Comparison of ENCODE assay signal across 9 cellular contexts in the genomic region with DNA sequence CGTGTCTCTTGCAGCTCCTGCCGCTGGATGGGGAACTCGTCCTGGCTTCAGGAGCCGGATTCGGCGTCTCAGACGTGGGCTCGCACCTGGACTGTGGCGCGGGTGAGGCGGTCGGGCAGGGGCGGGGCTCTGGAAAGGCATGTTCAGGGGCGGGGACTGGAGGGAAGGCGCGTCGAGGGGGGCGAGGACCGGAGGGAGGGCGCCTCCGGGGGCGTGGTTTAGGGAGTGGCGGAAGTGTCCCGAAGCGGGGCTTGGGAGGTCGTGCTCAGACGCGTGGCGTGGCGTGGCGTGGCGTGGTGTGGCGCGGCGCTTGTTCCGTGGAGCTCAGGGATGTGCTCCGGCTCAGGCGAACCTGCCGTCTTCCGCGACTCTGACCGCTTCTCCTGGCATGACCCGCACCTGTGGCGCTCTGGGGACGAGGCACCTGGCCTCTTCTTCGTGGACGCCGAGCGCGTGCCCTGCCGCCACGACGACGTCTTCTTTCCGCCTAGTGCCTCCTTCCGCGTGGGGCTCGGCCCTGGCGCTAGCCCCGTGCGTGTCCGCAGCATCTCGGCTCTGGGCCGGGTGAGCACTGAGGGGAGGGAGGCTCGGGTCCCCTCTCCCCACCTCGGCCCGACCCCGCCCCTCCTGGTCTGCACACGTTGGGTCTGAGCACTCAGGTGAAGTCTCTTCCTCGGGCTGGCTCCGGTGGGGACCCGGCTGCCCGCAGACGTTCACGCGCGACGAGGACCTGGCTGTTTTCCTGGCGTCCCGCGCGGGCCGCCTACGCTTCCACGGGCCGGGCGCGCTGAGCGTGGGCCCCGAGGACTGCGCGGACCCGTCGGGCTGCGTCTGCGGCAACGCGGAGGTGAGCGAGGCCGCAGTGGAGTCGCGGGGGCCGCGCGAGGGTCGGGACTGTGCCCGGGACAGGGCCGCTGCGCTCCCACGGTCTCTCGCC. TPM values are rescaled to one million over a fixed set of nuclear protein-coding genes. Genes with fewer than 3 reads are reported as not detected.
DNase-seq lines count a peak whose midpoint lies in the region; ATAC-seq and TF ChIP-seq lines count a peak whose summit lies in the region.
"Had no signal": no experiment of that assay in that cellular context is flagged by ENCODE, and none has a peak within 500 bp of the region (broad histone marks: within the 10 kb centered on the region; RNA-seq: fewer than 3 reads in every experiment).

No MANE protein-coding gene starts in this region.

- H3K9me3 Mint-ChIP-seq in GM23338, result no peaks in the 10 kb centered on the region
- no peaks in the 10 kb centered on the region for H3K9me3 Mint-ChIP-seq in progenitor cell of endocrine pancreas (ENCODE audit: low read depth)

- H2AFZ ChIP-seq in GM23338, result peak overlapping the region; percentile 96

- no peaks in the 10 kb centered on the region for H3K36me3 ChIP-seq in GM23338 (ENCODE audit: insufficient read depth)

- peaks cover 77% of the 10 kb centered on the region for H3K27me3 ChIP-seq in GM23338 (ENCODE audit: insufficient read depth)

- H3K4me1 Mint-ChIP-seq in GM23338 (peaks cover 12% of the 10 kb centered on the region), progenitor cell of endocrine pancreas (ENCODE audit: low read depth) (peaks cover 2% of the 10 kb centered on the region)

- H3K36me3 Mint-ChIP-seq in GM23338 (ENCODE audit: low read depth) (peaks cover 6% of the 10 kb centered on the region; the same call in 2 of the 3 replicates), progenitor cell of endocrine pancreas (ENCODE audit: insufficient read depth) (peaks cover 2% of the 10 kb centered on the region)

- peaks cover 6% of the 10 kb centered on the region for H3F3A ChIP-seq in GM23338 (replicated peaks; ENCODE audit: low read depth)

- H3K27ac Mint-ChIP-seq in GM23338 (no peak overlapping the region), progenitor cell of endocrine pancreas (no peak overlapping the region)

- H3K27me3 Mint-ChIP-seq in GM23338 (ENCODE audit: insufficient read depth, low read depth, poor library complexity), result peaks cover 70% of the 10 kb centered on the region
- H3K27me3 Mint-ChIP-seq in progenitor cell of endocrine pancreas, result peaks cover 21% of the 10 kb centered on the region

- peak overlapping the region; percentile 93 for H3K4me2 ChIP-seq in GM23338

- H3K79me2 ChIP-seq in GM23338 (replicated peaks; ENCODE audit: insufficient read depth), result no peaks in the 10 kb centered on the region

- peak; percentile 49 for ATAC-seq in GM23338

- H3K9me2 ChIP-seq in GM23338 (ENCODE audit: insufficient read depth), result no peaks in the 10 kb centered on the region

- H3K4me3 Mint-ChIP-seq in GM23338 (peak overlapping the region; percentile 75), progenitor cell of endocrine pancreas (ENCODE audit: low read depth) (peak overlapping the region; percentile 57)

- H3K4me3 ChIP-seq in GM23338 (peak overlapping the region; percentile 92), fibroblast of the aortic adventitia (ENCODE audit: low read depth, low read length) (peak overlapping the region; percentile 28)

- H4K20me1 ChIP-seq in GM23338 (replicated peaks; ENCODE audit: insufficient read depth), result no peaks in the 10 kb centered on the region

- no peak overlapping the region for H3K27ac ChIP-seq in GM23338 (ENCODE audit: low read depth)

- H3K4me1 ChIP-seq in GM23338 (ENCODE audit: insufficient read depth), result peaks cover 8% of the 10 kb centered on the region

- TF ChIP-seq CTCF in GM23338 (conservative IDR thresholded peaks at IDR 0.05; ENCODE audit: low read depth in 2 of 2) (no peak), fibroblast of the aortic adventitia (IDR thresholded peaks at IDR 0.05; ENCODE audit: insufficient read depth, low read length) (no peak), progenitor cell of endocrine pancreas (IDR thresholded peaks at IDR 0.05; ENCODE audit: unreplicated experiment) (no peak)

- DNase-seq in COLO668 (lab: John Stamatoyannopoulos, UW; ENCODE audit: unreplicated experiment) (peak; percentile 88), GM23338 (ENCODE audit: low spot score) (peak; percentile 94), NCI-H2196 (lab: John Stamatoyannopoulos, UW; ENCODE audit: unreplicated experiment) (peak; percentile 47), activated T-cell treated with anti-CD3 and anti-CD28 coated beads for 24 hours (ENCODE audit: low read depth) (peak; percentile 61), fibroblast of the aortic adventitia (ENCODE audit: low read depth) (no peak), progenitor cell of endocrine pancreas (ENCODE audit: low spot score, unreplicated experiment) (peak; percentile 73), ureter (ENCODE audit: low spot score) (peak; percentile 88), COLO829 (ENCODE audit: low spot score) (no peak)

TF ChIP-seq in GM23338, 12 proteins besides CTCF, POLR2A, EP300 and RAD21 (continues in another document):
- TF ChIP-seq CREB1 (CRISPR knock-in tag; IDR thresholded peaks at IDR 0.05; ENCODE audit: low read depth) (peak; percentile 23; the same call in 1 of the 2 replicates), POLR2AphosphoS5 (IDR thresholded peaks at IDR 0.05; ENCODE audit: low read depth) (peak; percentile 47), JUNB (IDR thresholded peaks at IDR 0.05; ENCODE audit: unreplicated experiment) (no peak), ZNF331 (CRISPR knock-in tag; IDR thresholded peaks at IDR 0.05; ENCODE audit: low read depth) (no peak), EZH2 (IDR thresholded peaks at IDR 0.05; ENCODE audit: low read depth, unreplicated experiment) (peak; percentile 55), STAT1 (IDR thresholded peaks at IDR 0.05; ENCODE audit: unreplicated experiment) (no peak)
- TF ChIP-seq, protein P1, sequence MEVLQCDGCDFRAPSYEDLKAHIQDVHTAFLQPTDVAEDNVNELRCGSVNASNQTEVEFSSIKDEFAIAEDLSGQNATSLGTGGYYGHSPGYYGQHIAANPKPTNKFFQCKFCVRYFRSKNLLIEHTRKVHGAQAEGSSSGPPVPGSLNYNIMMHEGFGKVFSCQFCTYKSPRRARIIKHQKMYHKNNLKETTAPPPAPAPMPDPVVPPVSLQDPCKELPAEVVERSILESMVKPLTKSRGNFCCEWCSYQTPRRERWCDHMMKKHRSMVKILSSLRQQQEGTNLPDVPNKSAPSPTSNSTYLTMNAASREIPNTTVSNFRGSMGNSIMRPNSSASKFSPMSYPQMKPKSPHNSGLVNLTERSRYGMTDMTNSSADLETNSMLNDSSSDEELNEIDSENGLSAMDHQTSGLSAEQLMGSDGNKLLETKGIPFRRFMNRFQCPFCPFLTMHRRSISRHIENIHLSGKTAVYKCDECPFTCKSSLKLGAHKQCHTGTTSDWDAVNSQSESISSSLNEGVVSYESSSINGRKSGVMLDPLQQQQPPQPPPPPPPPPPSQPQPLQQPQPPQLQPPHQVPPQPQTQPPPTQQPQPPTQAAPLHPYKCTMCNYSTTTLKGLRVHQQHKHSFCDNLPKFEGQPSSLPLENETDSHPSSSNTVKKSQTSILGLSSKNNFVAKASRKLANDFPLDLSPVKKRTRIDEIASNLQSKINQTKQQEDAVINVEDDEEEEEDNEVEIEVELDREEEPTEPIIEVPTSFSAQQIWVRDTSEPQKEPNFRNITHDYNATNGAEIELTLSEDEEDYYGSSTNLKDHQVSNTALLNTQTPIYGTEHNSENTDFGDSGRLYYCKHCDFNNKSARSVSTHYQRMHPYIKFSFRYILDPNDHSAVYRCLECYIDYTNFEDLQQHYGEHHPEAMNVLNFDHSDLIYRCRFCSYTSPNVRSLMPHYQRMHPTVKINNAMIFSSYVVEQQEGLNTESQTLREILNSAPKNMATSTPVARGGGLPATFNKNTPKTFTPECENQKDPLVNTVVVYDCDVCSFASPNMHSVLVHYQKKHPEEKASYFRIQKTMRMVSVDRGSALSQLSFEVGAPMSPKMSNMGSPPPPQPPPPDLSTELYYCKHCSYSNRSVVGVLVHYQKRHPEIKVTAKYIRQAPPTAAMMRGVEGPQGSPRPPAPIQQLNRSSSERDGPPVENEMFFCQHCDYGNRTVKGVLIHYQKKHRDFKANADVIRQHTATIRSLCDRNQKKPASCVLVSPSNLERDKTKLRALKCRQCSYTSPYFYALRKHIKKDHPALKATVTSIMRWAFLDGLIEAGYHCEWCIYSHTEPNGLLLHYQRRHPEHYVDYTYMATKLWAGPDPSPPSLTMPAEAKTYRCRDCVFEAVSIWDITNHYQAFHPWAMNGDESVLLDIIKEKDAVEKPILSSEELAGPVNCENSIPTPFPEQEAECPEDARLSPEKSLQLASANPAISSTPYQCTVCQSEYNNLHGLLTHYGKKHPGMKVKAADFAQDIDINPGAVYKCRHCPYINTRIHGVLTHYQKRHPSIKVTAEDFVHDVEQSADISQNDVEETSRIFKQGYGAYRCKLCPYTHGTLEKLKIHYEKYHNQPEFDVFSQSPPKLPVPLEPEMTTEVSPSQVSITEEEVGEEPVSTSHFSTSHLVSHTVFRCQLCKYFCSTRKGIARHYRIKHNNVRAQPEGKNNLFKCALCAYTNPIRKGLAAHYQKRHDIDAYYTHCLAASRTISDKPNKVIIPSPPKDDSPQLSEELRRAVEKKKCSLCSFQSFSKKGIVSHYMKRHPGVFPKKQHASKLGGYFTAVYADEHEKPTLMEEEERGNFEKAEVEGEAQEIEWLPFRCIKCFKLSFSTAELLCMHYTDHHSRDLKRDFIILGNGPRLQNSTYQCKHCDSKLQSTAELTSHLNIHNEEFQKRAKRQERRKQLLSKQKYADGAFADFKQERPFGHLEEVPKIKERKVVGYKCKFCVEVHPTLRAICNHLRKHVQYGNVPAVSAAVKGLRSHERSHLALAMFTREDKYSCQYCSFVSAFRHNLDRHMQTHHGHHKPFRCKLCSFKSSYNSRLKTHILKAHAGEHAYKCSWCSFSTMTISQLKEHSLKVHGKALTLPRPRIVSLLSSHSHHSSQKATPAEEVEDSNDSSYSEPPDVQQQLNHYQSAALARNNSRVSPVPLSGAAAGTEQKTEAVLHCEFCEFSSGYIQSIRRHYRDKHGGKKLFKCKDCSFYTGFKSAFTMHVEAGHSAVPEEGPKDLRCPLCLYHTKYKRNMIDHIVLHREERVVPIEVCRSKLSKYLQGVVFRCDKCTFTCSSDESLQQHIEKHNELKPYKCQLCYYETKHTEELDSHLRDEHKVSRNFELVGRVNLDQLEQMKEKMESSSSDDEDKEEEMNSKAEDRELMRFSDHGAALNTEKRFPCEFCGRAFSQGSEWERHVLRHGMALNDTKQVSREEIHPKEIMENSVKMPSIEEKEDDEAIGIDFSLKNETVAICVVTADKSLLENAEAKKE (CRISPR knock-in tag; IDR thresholded peaks at IDR 0.05), result no peak
- TF ChIP-seq, protein P2, sequence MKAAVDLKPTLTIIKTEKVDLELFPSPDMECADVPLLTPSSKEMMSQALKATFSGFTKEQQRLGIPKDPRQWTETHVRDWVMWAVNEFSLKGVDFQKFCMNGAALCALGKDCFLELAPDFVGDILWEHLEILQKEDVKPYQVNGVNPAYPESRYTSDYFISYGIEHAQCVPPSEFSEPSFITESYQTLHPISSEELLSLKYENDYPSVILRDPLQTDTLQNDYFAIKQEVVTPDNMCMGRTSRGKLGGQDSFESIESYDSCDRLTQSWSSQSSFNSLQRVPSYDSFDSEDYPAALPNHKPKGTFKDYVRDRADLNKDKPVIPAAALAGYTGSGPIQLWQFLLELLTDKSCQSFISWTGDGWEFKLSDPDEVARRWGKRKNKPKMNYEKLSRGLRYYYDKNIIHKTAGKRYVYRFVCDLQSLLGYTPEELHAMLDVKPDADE (IDR thresholded peaks at IDR 0.05), result no peak

RNA-seq across cellular contexts. Expression of gene AMN, which starts 6.2 kb away (rescaled TPM):
- total RNA-seq in GM23338 (2014; rRNA removed; shearing (Covaris generic)), result 0.16 and 0.69 TPM in 2 replicates
- polyA plus RNA-seq in GM23338 (2016; fragmentation: Nextera tagmentation; extraction: Ambion mirVana), result 1.2 and 1.6 TPM in 2 replicates
- total RNA-seq in fibroblast of the aortic adventitia (ENCODE audit: low replicate concordance) (not detected in 2 replicates), progenitor cell of endocrine pancreas (2.5 and 3.0 TPM in 2 replicates), ureter (3.2 TPM)
- total RNA-seq: HT1080 had no signal

Comparison
In these comparisons a context has a peak if more than half of its experiments do, and no peak if none do; other contexts are left out.
1. DNase-seq: peak in COLO668 (single experiment), GM23338 (single experiment), NCI-H2196 (single experiment), activated T-cell treated with anti-CD3 and anti-CD28 coated beads for 24 hours (single experiment), progenitor cell of endocrine pancreas (single experiment) and ureter (single experiment); none in fibroblast of the aortic adventitia (single experiment) and COLO829 (single experiment).